Comparison of ENCODE assay signal across 8 cellular contexts in the genomic region with DNA sequence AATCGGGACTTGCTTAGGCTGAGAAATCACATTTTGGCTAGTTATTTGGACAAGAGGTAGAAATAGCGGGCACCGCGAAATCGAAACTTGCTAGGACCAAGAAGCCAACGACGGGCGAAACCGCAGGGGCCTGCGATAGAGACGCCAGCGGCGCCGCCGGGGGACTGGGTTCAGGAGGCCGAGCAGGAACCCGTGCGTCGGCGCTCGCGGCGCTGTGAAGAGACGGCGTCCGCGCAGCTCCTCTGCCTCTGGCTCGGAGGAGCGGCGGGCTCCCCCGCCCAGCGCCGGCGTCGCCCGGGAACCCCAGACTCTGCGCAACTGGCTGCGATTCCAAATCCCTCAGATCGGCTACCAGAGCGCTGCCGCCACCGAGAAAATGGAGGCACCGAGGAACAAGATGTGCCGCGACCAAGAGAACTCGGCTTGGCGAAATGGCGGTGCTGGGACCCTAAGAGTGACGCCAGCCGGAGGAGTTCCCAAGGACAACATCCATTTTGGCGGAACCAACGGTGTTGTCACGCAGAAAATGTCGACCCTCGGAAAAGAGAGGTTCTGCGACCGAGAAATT. TPM values are rescaled to one million over a fixed set of nuclear protein-coding genes. Genes with fewer than 3 reads are reported as not detected.
DNase-seq lines count a peak whose midpoint lies in the region; ATAC-seq and TF ChIP-seq lines count a peak whose summit lies in the region.

No MANE protein-coding gene starts in this region.

- no peaks in the 10 kb centered on the region for H3K27me3 ChIP-seq in A673 (replicated peaks; ENCODE audit: insufficient read depth, low read depth, low read length, poor library complexity)
- H3K27me3 ChIP-seq in mononuclear cell (ENCODE audit: insufficient read depth, low read length): no peaks in the 10 kb centered on the region

- H3K4me1 ChIP-seq in A673 (ENCODE audit: insufficient read depth, low read length, poor library complexity, severe bottlenecking) (peaks cover 24% of the 10 kb centered on the region), mononuclear cell (ENCODE audit: insufficient read depth, low read length) (peaks cover 47% of the 10 kb centered on the region)

- peaks cover 8% of the 10 kb centered on the region for H3K36me3 ChIP-seq in A673 (ENCODE audit: insufficient read depth, low read length, poor library complexity, severe bottlenecking)

- CTCF ChIA-PET in A673 (lab: Charles Lee): no interaction called here

- H3K27ac ChIP-seq in A673 (ENCODE audit: low read depth, low read length, poor library complexity, severe bottlenecking): peak overlapping the region; percentile 95

- intact Hi-C loops in A673 (cut with micrococcal nuclease; ENCODE audit: unreplicated experiment): loop anchor here (2.0 to 10.0 kb wide), 3 partner anchors 41 to 238 kb away; no protein-coding TSS in a partner anchor

- no peaks in the 10 kb centered on the region for H3K9me3 ChIP-seq in A673 (ENCODE audit: low read depth, low read length, poor library complexity, severe bottlenecking)
- no peaks in the 10 kb centered on the region for H3K9me3 ChIP-seq in mononuclear cell (ENCODE audit: low read depth, low read length)

- peak; percentile 83 for DNase-seq in A673 (ENCODE audit: low spot score)
- peak; percentile 90 for DNase-seq in NCI-H526 treated with DMSO at 0.1 percent for 48 hours (lab: John Stamatoyannopoulos, UW)
- DNase-seq in activated T-cell treated with anti-CD3 and anti-CD28 coated beads for 1 hour (ENCODE audit: low read depth): peak; percentile 64
- DNase-seq in epithelial cell of esophagus (ENCODE audit: low read depth): peak; percentile 71
- DNase-seq in stimulated activated CD8-positive, alpha-beta memory T cell treated with anti-CD3 and anti-CD28 coated beads, Interleukin-2, amount 100 ng/mL, for 48 hours (ENCODE audit: low read depth in 2 of 2): peak; percentile 54 to 58

- POLR2A ChIA-PET in A673 (lab: Charles Lee; ENCODE audit: low non-redundant PET): no interaction called here

- TF ChIP-seq CTCF in A673 (conservative IDR thresholded peaks at IDR 0.05; ENCODE audit: low read depth, low read length): no peak
- TF ChIP-seq CTCF in epithelial cell of esophagus (IDR thresholded peaks at IDR 0.05; ENCODE audit: insufficient read depth, low read depth, low read length, missing control alignments): no peak

- H3K4me3 ChIP-seq in A673 (ENCODE audit: low read depth, low read length, poor library complexity, severe bottlenecking): peak overlapping the region; percentile 74
- H3K4me3 ChIP-seq in epithelial cell of esophagus (ENCODE audit: low read length): peak overlapping the region; percentile 95
- peak overlapping the region; percentile 99 for H3K4me3 ChIP-seq in mononuclear cell (ENCODE audit: low read length)

- BruUV-seq in A673 (replicated peaks; lab: Mats Ljungman, UMichigan): no TSS peak

- ATAC-seq in GM18868 (IDR thresholded peaks at IDR 0.05; ENCODE audit: unreplicated experiment) (peak; percentile 27), HG03196 (IDR thresholded peaks at IDR 0.05; ENCODE audit: unreplicated experiment) (peak; percentile 32)

RNA-seq across cellular contexts. Expression of a gene that starts 26.2 kb away (rescaled TPM):
- 1.4 and 1.9 TPM in 2 replicates for total RNA-seq in A673 (2021)
- total RNA-seq in mononuclear cell: 31.4 TPM

RNA-seq across cellular contexts. Expression of a gene that starts 54.4 kb away (rescaled TPM):
- 43.6 and 45.0 TPM in 2 replicates for total RNA-seq in A673 (2021)
- 71.7 TPM for total RNA-seq in mononuclear cell

Comparison
In these comparisons a context has a peak if more than half of its experiments do, and no peak if none do; other contexts are left out.
1. Peak in every context shown above with its lines: DNase-seq, ATAC-seq, H3K4me3 ChIP-seq and H3K27ac ChIP-seq.
2. RNA of a gene that starts 26.2 kb away (total RNA-seq): 31.4 TPM in mononuclear cell (single experiment); 1.4 to 1.9 TPM in A673; every median in the first group is over 10 times any median in the second.